23 cellular contexts compared by ENCODE assay signal in genomic region chr3:190269096-190269495, GRCh38.
"Had no signal": no experiment of that assay in that cellular context is flagged by ENCODE, and none has a peak within 500 bp of the region (broad histone marks: within the 10 kb centered on the region; RNA-seq: fewer than 3 reads in every experiment).

No MANE protein-coding gene starts in this region.

- H3K27me3 Mint-ChIP-seq: activated naive CD8-positive, alpha-beta T cell; effector memory CD8-positive, alpha-beta T cell; naive thymus-derived CD4-positive, alpha-beta T cell; progenitor cell of endocrine pancreas had no signal

- H3K27me3 ChIP-seq: adrenal gland, ascending aorta, colonic mucosa, dorsolateral prefrontal cortex, esophagus muscularis mucosa, neural progenitor cell, thyroid gland, upper lobe of right lung had no signal

- H2AFZ ChIP-seq: neural progenitor cell had no signal

- H3K36me3 ChIP-seq: adrenal gland, ascending aorta, colonic mucosa, esophagus muscularis mucosa, lower lobe of right lung, neural progenitor cell, thyroid gland, upper lobe of right lung had no signal

- H3K4me3 Mint-ChIP-seq: activated naive CD8-positive, alpha-beta T cell; activated T-cell treated with anti-CD3 and anti-CD28 coated beads, Interleukin-2, amount 50 U/mL, for 24 hours; activated T-helper 17 cell treated with anti-CD3 and anti-CD28 coated beads, Interleukin-2, amount 50 U/mL, for 72 hours; central memory CD8-positive, alpha-beta T cell; effector memory CD8-positive, alpha-beta T cell; naive thymus-derived CD4-positive, alpha-beta T cell; neural progenitor cell; WTC11 had no signal

- H3K4me1 Mint-ChIP-seq: activated T-helper 17 cell treated with anti-CD3 and anti-CD28 coated beads, Interleukin-2, amount 50 U/mL, for 72 hours; central memory CD8-positive, alpha-beta T cell; naive thymus-derived CD4-positive, alpha-beta T cell; WTC11 had no signal

- DNase-seq: activated naive CD4-positive, alpha-beta T cell; activated T-cell treated with anti-CD3 and anti-CD28 coated beads, Interleukin-2, amount 50 U/mL, for 24 hours; colonic mucosa; dorsolateral prefrontal cortex; effector memory CD8-positive, alpha-beta T cell; foreskin melanocyte; kidney; lower lobe of right lung; naive thymus-derived CD4-positive, alpha-beta T cell; stimulated activated CD4-positive, alpha-beta T cell treated with anti-CD3 and anti-CD28 coated beads, Interleukin-4, amount 100 ng/mL, for 24 hours; stimulated activated naive CD4-positive, alpha-beta T cell treated with Interleukin-2 at 50 U/mL for 16 hours; T-helper 1 cell; thyroid gland; upper lobe of right lung had no signal

- H3K27ac ChIP-seq: adrenal gland, ascending aorta, colonic mucosa, dorsolateral prefrontal cortex, esophagus muscularis mucosa, lower lobe of right lung, neural progenitor cell, thyroid gland, upper lobe of right lung had no signal

- H3K9ac ChIP-seq: neural progenitor cell had no signal

- H3K4me3 ChIP-seq: adrenal gland, ascending aorta, colonic mucosa, dorsolateral prefrontal cortex, esophagus muscularis mucosa, lower lobe of right lung, neural progenitor cell, thyroid gland, upper lobe of right lung had no signal

- H3K9me3 Mint-ChIP-seq: effector memory CD8-positive, alpha-beta T cell; WTC11 had no signal

- H3K9me3 ChIP-seq: adrenal gland, ascending aorta, colonic mucosa, esophagus muscularis mucosa, lower lobe of right lung, thyroid gland, upper lobe of right lung had no signal

- H3K36me3 Mint-ChIP-seq: activated naive CD8-positive, alpha-beta T cell; naive thymus-derived CD4-positive, alpha-beta T cell; neural progenitor cell; WTC11 had no signal

- H3K27ac Mint-ChIP-seq: activated naive CD8-positive, alpha-beta T cell; activated T-cell treated with anti-CD3 and anti-CD28 coated beads, Interleukin-2, amount 50 U/mL, for 24 hours; activated T-helper 17 cell treated with anti-CD3 and anti-CD28 coated beads, Interleukin-2, amount 50 U/mL, for 72 hours; effector memory CD8-positive, alpha-beta T cell; naive thymus-derived CD4-positive, alpha-beta T cell; neural progenitor cell; progenitor cell of endocrine pancreas; WTC11 had no signal

- H3K4me2 ChIP-seq: neural progenitor cell had no signal

- H3K4me1 ChIP-seq: adrenal gland, ascending aorta, colonic mucosa, esophagus muscularis mucosa, lower lobe of right lung, neural progenitor cell, thyroid gland, upper lobe of right lung had no signal
